1 cellular context compared by ENCODE assay signal in genomic region chr1:27616441-27616840, GRCh38.
TF ChIP-seq lines count a peak whose summit lies in the region.

No MANE protein-coding gene starts in this region.

TF ChIP-seq in HepG2, 621 proteins besides CTCF, POLR2A, EP300 and RAD21:
- TF ChIP-seq ZNF12 (CRISPR knock-in tag; IDR thresholded peaks at IDR 0.05): no peak
- no peak for TF ChIP-seq ZNF557 (CRISPR knock-in tag; IDR thresholded peaks at IDR 0.05)
- TF ChIP-seq STAG1 (CRISPR knock-in tag; IDR thresholded peaks at IDR 0.05): 0 out of 2 replicates have a peak, but pooled peaks have one; percentile 7
- TF ChIP-seq FOXP4 (CRISPR knock-in tag; IDR thresholded peaks at IDR 0.05): no peak
